Comparison of ENCODE assay signal across 18 cellular contexts in genomic region chr5:168989731-168990505, GRCh38.
"Had no signal": no experiment of that assay in that cellular context is flagged by ENCODE, and none has a peak within 500 bp of the region (broad histone marks: within the 10 kb centered on the region; RNA-seq: fewer than 3 reads in every experiment).

No MANE protein-coding gene starts in this region.

- H3K4me3 ChIP-seq: ascending aorta, coronary artery, ovary, psoas muscle, skin epidermis had no signal

- DNase-seq: activated CD4-positive, alpha-beta T cell treated with anti-CD3 and anti-CD28 coated beads for 1 hour; activated CD4-positive, alpha-beta T cell treated with anti-CD3 and anti-CD28 coated beads, Interleukin-2, amount 50 U/mL, for 4 hours; activated gamma-delta T cell; erythroblast; immature natural killer cell; kidney glomerular epithelial cell; left ventricle myocardium superior; ovary; psoas muscle; right cardiac atrium; stimulated activated naive CD8-positive, alpha-beta T cell treated with anti-CD3 and anti-CD28 coated beads, Interleukin-15, amount 100 ng/mL, for 72 hours; trophoblast cell; WERI-Rb-1 had no signal

- ATAC-seq: left ventricle myocardium superior; psoas muscle; stimulated activated naive CD8-positive, alpha-beta T cell treated with anti-CD3 and anti-CD28 coated beads, Interleukin-15, amount 100 ng/mL, for 72 hours had no signal

- H3K36me3 ChIP-seq: ascending aorta, ovary, WERI-Rb-1 had no signal

- H3K27me3 ChIP-seq: ascending aorta, ovary had no signal

- H3K9me3 ChIP-seq: ascending aorta, ovary, psoas muscle had no signal

- H3K27ac ChIP-seq: ascending aorta, coronary artery, ovary, psoas muscle, skin epidermis, WERI-Rb-1 had no signal

- FAIRE-seq: endometrium, frontal cortex had no signal

- H3K4me1 ChIP-seq: psoas muscle had no signal
